ENCODE assay signal across 14 cellular contexts in genomic region chr5:84239509-84239908, GRCh38.
DNase-seq lines count a peak whose midpoint lies in the region; ATAC-seq and TF ChIP-seq lines count a peak whose summit lies in the region.
"Had no signal": no experiment of that assay in that cellular context is flagged by ENCODE, and none has a peak within 500 bp of the region (broad histone marks: within the 10 kb centered on the region; RNA-seq: fewer than 3 reads in every experiment).

No MANE protein-coding gene starts in this region.

- H3K4me3 ChIP-seq in astrocyte of the spinal cord (ENCODE audit: low read depth, low read length) (no peak overlapping the region), WERI-Rb-1 (ENCODE audit: low read depth, low read length) (no peak overlapping the region)

- no peak for ATAC-seq in HG03095 (IDR thresholded peaks at IDR 0.05; ENCODE audit: unreplicated experiment)
- no peak for ATAC-seq in GM21619 (IDR thresholded peaks at IDR 0.05; ENCODE audit: unreplicated experiment)
- ATAC-seq: Right ventricle myocardium inferior had no signal

- no peaks in the 10 kb centered on the region for H3K9me3 ChIP-seq in WERI-Rb-1 (ENCODE audit: severe bottlenecking)

- peaks cover under 1% of the 10 kb centered on the region; the same call in 1 of the 2 replicates for H3K36me3 ChIP-seq in WERI-Rb-1

- H3K27ac ChIP-seq in WERI-Rb-1: no peak overlapping the region
- H3K27ac ChIP-seq: parathyroid adenoma had no signal

- no peaks in the 10 kb centered on the region for H3K27me3 ChIP-seq in WERI-Rb-1 (ENCODE audit: insufficient read depth, low read depth, severe bottlenecking)

- DNase-seq in AG08396 (ENCODE audit: low spot score) (peak; percentile 10), HS-5 (ENCODE audit: low read depth) (peak; percentile 68), astrocyte of the spinal cord (ENCODE audit: low read depth, low spot score) (peak; percentile 34), glomerular visceral epithelial cell (ENCODE audit: extremely low spot score) (peak; percentile 45), NCI-H2081 treated with DMSO at 0.1 percent for 48 hours (lab: John Stamatoyannopoulos, UW) (no peak), WERI-Rb-1 (no peak)
- DNase-seq: anterior cingulate cortex, kidney, MM.1S, T1000 had no signal

- no peak for TF ChIP-seq CTCF in astrocyte of the spinal cord (IDR thresholded peaks at IDR 0.05; ENCODE audit: low read depth, low read length)
- TF ChIP-seq CTCF in WERI-Rb-1 (IDR thresholded peaks at IDR 0.05; ENCODE audit: low read depth, low read length): no peak

- in situ Hi-C loops in astrocyte of the spinal cord (cut with HindIII; ENCODE audit: low sequenced_read_pairs): no loop called here

Comparison
In these comparisons a context has a peak if more than half of its experiments do, and no peak if none do; other contexts are left out.
1. DNase-seq: peak in AG08396 (single experiment), HS-5 (single experiment), astrocyte of the spinal cord (single experiment) and glomerular visceral epithelial cell (single experiment); none in NCI-H2081 treated with DMSO at 0.1 percent for 48 hours (single experiment) and WERI-Rb-1 (single experiment).